17 cellular contexts compared by ENCODE assay signal in the genomic region with DNA sequence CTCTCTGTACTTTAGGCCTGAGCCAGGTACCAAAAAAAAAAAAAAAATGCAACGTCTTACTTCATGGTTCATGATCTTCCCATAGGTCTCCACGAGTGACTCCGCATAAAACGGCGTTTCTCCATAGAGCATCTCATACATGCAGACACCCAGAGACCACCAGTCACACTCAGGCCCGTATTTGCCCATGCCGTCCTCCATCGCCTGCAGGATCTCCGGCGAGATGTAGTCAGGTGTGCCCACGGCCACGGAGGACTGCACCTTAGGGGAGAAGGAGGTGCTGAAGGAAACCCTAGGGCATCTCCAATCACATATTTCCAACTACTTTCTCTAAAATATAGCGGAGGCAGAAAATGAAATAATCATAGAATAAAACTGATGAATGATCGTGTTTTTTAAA.
A peak's percentile ranks its signal among the peaks of the same experiment; 100 is the strongest.
DNase-seq lines count a peak whose midpoint lies in the region; ATAC-seq, FAIRE-seq and TF ChIP-seq lines count a peak whose summit lies in the region.
"Had no signal": no experiment of that assay in that cellular context is flagged by ENCODE, and none has a peak within 500 bp of the region (broad histone marks: within the 10 kb centered on the region; RNA-seq: fewer than 3 reads in every experiment).

No MANE protein-coding gene starts in this region.

- H3K27me3 Mint-ChIP-seq in H9 (ENCODE audit: low read depth) = no peaks in the 10 kb centered on the region; the same call in 1 of the 2 replicates
- no peaks in the 10 kb centered on the region for H3K27me3 Mint-ChIP-seq in chondrocyte (ENCODE audit: low read depth)

- H2BK5ac ChIP-seq in H9 (ENCODE audit: insufficient read length, low read length) = no peak overlapping the region

- H3T11ph ChIP-seq in H9 (ENCODE audit: low read length) = no peak overlapping the region

- H2BK15ac ChIP-seq in H9 (ENCODE audit: low read depth, low read length) = no peak overlapping the region

- H4K8ac ChIP-seq in H9 (replicated peaks; ENCODE audit: insufficient read length, low read depth, low read length) = no peak overlapping the region

- H3K18ac ChIP-seq in H9 (ENCODE audit: insufficient read length, low read depth, low read length) = no peak overlapping the region

- no peak for TF ChIP-seq POLR2A in esophagus muscularis mucosa (IDR thresholded peaks at IDR 0.05; ENCODE audit: low read depth)

- no peak overlapping the region for H3K4ac ChIP-seq in H9 (ENCODE audit: low read depth, low read length)

- H2AFZ ChIP-seq in H9 (ENCODE audit: low read length) = no peak overlapping the region

- no peak overlapping the region for H2BK20ac ChIP-seq in H9 (ENCODE audit: low read depth, low read length, poor library complexity, severe bottlenecking)

- H3K4me2 ChIP-seq in H9 (ENCODE audit: insufficient read depth, insufficient read length, low read length) = no peak overlapping the region

- H2AK5ac ChIP-seq in H9 (ENCODE audit: insufficient read length, low read length) = no peak overlapping the region

- H3K4me1 Mint-ChIP-seq in H9 (peaks cover 0 to 2% of the 10 kb centered on the region in 2 experiments; a peak in 1 of 4 replicates), chondrocyte (ENCODE audit: low read depth) (peaks cover 17% of the 10 kb centered on the region)
- H3K4me1 Mint-ChIP-seq: CD4-positive, alpha-beta memory T cell had no signal

- H3K4me3 ChIP-seq in kidney (ENCODE audit: low read length in 2 of 2) = no peak overlapping the region
- H3K4me3 ChIP-seq in aorta (ENCODE audit: low read length in 2 of 2) = no peak overlapping the region
- no peak overlapping the region for H3K4me3 ChIP-seq in coronary artery
- H3K4me3 ChIP-seq in esophagus muscularis mucosa = no peak overlapping the region
- H3K4me3 ChIP-seq: BLaER1 had no signal

- TF ChIP-seq CTCF in H9 (conservative IDR thresholded peaks at IDR 0.05) (no peak), chondrocyte (IDR thresholded peaks at IDR 0.05) (no peak), kidney (IDR thresholded peaks at IDR 0.05; ENCODE audit: borderline replicate concordance, extremely low read depth, insufficient read depth) (no peak), coronary artery (IDR thresholded peaks at IDR 0.05) (no peak), esophagus muscularis mucosa (IDR thresholded peaks at IDR 0.05) (no peak)

- H4K20me1 ChIP-seq in H9 (ENCODE audit: control insufficient read depth, insufficient read depth, insufficient read length) = no peaks in the 10 kb centered on the region
- H4K20me1 ChIP-seq: BLaER1 had no signal

- H4K5ac ChIP-seq in H9 (ENCODE audit: insufficient read length, low read depth, low read length) = no peak overlapping the region

- no peak for TF ChIP-seq EP300 in esophagus muscularis mucosa (IDR thresholded peaks at IDR 0.05)

- H3K4me3 Mint-ChIP-seq in H9 (no peak overlapping the region), chondrocyte (ENCODE audit: unreplicated experiment) (no peak overlapping the region)
- H3K4me3 Mint-ChIP-seq: CD14-positive monocyte; CD4-positive, alpha-beta memory T cell; HFFc6 had no signal

- no peaks in the 10 kb centered on the region for H3K4me1 ChIP-seq in H9 (ENCODE audit: insufficient read depth, low read length)
- peaks cover 0 to 4% of the 10 kb centered on the region in 2 donors for H3K4me1 ChIP-seq in kidney (ENCODE audit: control insufficient read depth in 1 of 2, insufficient read depth in 1 of 2, low read depth in 1 of 2, low read length in 2 of 2)
- H3K4me1 ChIP-seq in aorta (ENCODE audit: control insufficient read depth in 1 of 2, insufficient read depth in 2 of 2, low read length in 2 of 2) = no peaks in the 10 kb centered on the region
- no peaks in the 10 kb centered on the region for H3K4me1 ChIP-seq in esophagus muscularis mucosa
- H3K4me1 ChIP-seq: BLaER1 had no signal

- no peak for FAIRE-seq in kidney (lab: Jason Lieb, UNC)
- no peak for FAIRE-seq in GM19239 (lab: Jason Lieb, UNC)

- no peak for DNase-seq in H9
- no peak for DNase-seq in chondrocyte (ENCODE audit: low spot score)
- DNase-seq in kidney = peak; percentile 35
- peak; percentile 35 to 72 for DNase-seq in aorta
- no peak for DNase-seq in coronary artery (ENCODE audit: low spot score)
- no peak for DNase-seq in esophagus muscularis mucosa (ENCODE audit: extremely low spot score)
- no peak for DNase-seq in GM19239 (ENCODE audit: insufficient read length, low spot score)
- DNase-seq: 8988T; Calu3; CD4-positive, alpha-beta memory T cell; DMS79 treated with DMSO at 0.1 percent for 48 hours; GF-D8; HFFc6 had no signal

- H3K36me3 Mint-ChIP-seq in H9 (ENCODE audit: insufficient read depth in 1 of 3, low read depth in 3 of 3) (peaks cover 28 to 91% (median 65%) of the 10 kb centered on the region in 3 experiments), chondrocyte (ENCODE audit: low read depth) (peaks cover 50% of the 10 kb centered on the region)

- H3K9me3 ChIP-seq in H9 (ENCODE audit: control insufficient read depth, low read depth, low read length) (no peaks in the 10 kb centered on the region), kidney (ENCODE audit: control insufficient read depth in 1 of 2, low read length in 2 of 2) (peaks cover 3 to 8% of the 10 kb centered on the region in 2 donors), aorta (ENCODE audit: control insufficient read depth, low read length) (no peaks in the 10 kb centered on the region), esophagus muscularis mucosa (peaks cover 0 to 12% (median 8%) of the 10 kb centered on the region in 4 donors)

- H3K27me3 ChIP-seq in H9 (ENCODE audit: insufficient read depth, low read length) (no peaks in the 10 kb centered on the region), aorta (ENCODE audit: control insufficient read depth in 1 of 2, insufficient read depth in 2 of 2, low read length in 1 of 2) (no peaks in the 10 kb centered on the region), esophagus muscularis mucosa (no peaks in the 10 kb centered on the region)
- H3K27me3 ChIP-seq: BLaER1 had no signal

- no peaks in the 10 kb centered on the region for H3K23me2 ChIP-seq in H9 (ENCODE audit: insufficient read length, low read depth, low read length, poor library complexity, severe bottlenecking)

- ATAC-seq in aorta (ENCODE audit: low FRiP score) = no peak
- ATAC-seq: HCT116 had no signal

- no peak overlapping the region for H3K56ac ChIP-seq in H9 (ENCODE audit: insufficient read length, low read depth, low read length)

- H2BK12ac ChIP-seq in H9 (ENCODE audit: insufficient read length, low read depth, low read length) = no peak overlapping the region

- H3K27ac Mint-ChIP-seq in H9 = peak overlapping the region in 2 of 3 experiments; percentile 17 to 32; a peak in 4 of 7 replicates
- H3K27ac Mint-ChIP-seq in chondrocyte (ENCODE audit: unreplicated experiment) = peak overlapping the region; percentile 24
- H3K27ac Mint-ChIP-seq: CD14-positive monocyte, HFFc6 had no signal

- no peak overlapping the region for H3K9ac ChIP-seq in H9 (ENCODE audit: extremely low read depth, insufficient read length, low read length)
- H3K9ac ChIP-seq in kidney (ENCODE audit: low read length in 2 of 2) = no peak overlapping the region
- H3K9ac ChIP-seq: BLaER1 had no signal

- H3K36me3 ChIP-seq in kidney (ENCODE audit: control insufficient read depth in 1 of 2, insufficient read depth in 2 of 2, low read length in 2 of 2) (peaks cover 33 to 50% of the 10 kb centered on the region in 2 donors), aorta (ENCODE audit: control insufficient read depth in 1 of 2, insufficient read depth in 2 of 2, low read length in 1 of 2) (peaks cover 0 to 7% of the 10 kb centered on the region in 2 donors), esophagus muscularis mucosa (peaks cover 33 to 100% (median 88%) of the 10 kb centered on the region in 4 donors)

- no CpG with 5 or more reads among the region's 14 CpGs for WGBS in H9 (ENCODE audit: extremely low coverage, insufficient read length, low lambda C conversion rate)
- WGBS in aorta, 2 donors = 92 to 94% methylated on average over 14 of the region's 14 CpGs
- 93% methylated on average over 14 of the region's 14 CpGs for WGBS in esophagus muscularis mucosa

- H4K91ac ChIP-seq in H9 (ENCODE audit: insufficient read length, low read depth, low read length) = no peak overlapping the region

- H3K27ac ChIP-seq in H9 (ENCODE audit: insufficient read length, low read depth, low read length) (no peak overlapping the region), kidney (ENCODE audit: low read depth in 2 of 2, low read length in 2 of 2) (no peak overlapping the region), aorta (ENCODE audit: low read depth in 1 of 2, low read length in 2 of 2) (no peak overlapping the region), coronary artery (no peak overlapping the region), esophagus muscularis mucosa (replicated peaks in 1 of 4) (no peak overlapping the region)
- H3K27ac ChIP-seq: BLaER1, HL-60 had no signal

- H3K9me3 Mint-ChIP-seq in H9 (peaks cover 13% of the 10 kb centered on the region in 2 experiments), chondrocyte (ENCODE audit: low read depth) (peaks cover 12% of the 10 kb centered on the region)

- intact Hi-C loops in kidney (cut with DNase I) = no loop called here
- intact Hi-C loops in aorta (cut with DNase I) = no loop called here
- intact Hi-C loops in esophagus muscularis mucosa (cut with DNase I) = no loop called here

- no peaks in the 10 kb centered on the region for H3K79me1 ChIP-seq in H9 (ENCODE audit: insufficient read depth, low read depth, low read length, poor library complexity, severe bottlenecking)

- no peaks in the 10 kb centered on the region for H3K79me2 ChIP-seq in H9 (ENCODE audit: insufficient read depth, low read length)

- no peak overlapping the region for H3K14ac ChIP-seq in H9 (ENCODE audit: insufficient read depth, low read length)

- H3K23ac ChIP-seq in H9 (ENCODE audit: insufficient read length, low read depth, low read length) = no peak overlapping the region

- no peak overlapping the region for H2BK120ac ChIP-seq in H9 (ENCODE audit: low read depth, low read length, poor library complexity, severe bottlenecking)

Comparison
In these comparisons a context has a peak if more than half of its experiments do, and no peak if none do; other contexts are left out.
1. DNase-seq: peak in kidney (single experiment) and aorta (2 of 2); none in H9 (single experiment), chondrocyte (single experiment), coronary artery (single experiment), esophagus muscularis mucosa (single experiment) and GM19239 (single experiment).